28 cellular contexts compared by ENCODE assay signal in genomic region chr14:99164712-99165111, GRCh38.
A peak's percentile ranks its signal among the peaks of the same experiment; 100 is the strongest.
DNase-seq lines count a peak whose midpoint lies in the region; ATAC-seq and TF ChIP-seq lines count a peak whose summit lies in the region.
"Had no signal": no experiment of that assay in that cellular context is flagged by ENCODE, and none has a peak within 500 bp of the region (broad histone marks: within the 10 kb centered on the region; RNA-seq: fewer than 3 reads in every experiment).

No MANE protein-coding gene starts in this region.

- H3K36me3 Mint-ChIP-seq in activated CD8-positive, alpha-beta T cell treated with anti-CD3 and anti-CD28 coated beads, Interleukin-2, amount 10 ng/mL, durations not matched to agents 7 days and 5 days (ENCODE audit: low read depth) = peaks cover 19% of the 10 kb centered on the region
- H3K36me3 Mint-ChIP-seq: natural killer cell treated with Interleukin-12 subunit alpha and Interleukin-12 subunit beta and Interleukin-15 and Interleukin-18, amount 100 ng/mL, for 72 hours had no signal

- no peak for TF ChIP-seq CTCF in HEK293 (tag by site-specific recombination; IDR thresholded peaks at IDR 0.05)

- no peak overlapping the region for H3K4me3 ChIP-seq in HEK293 (ENCODE audit: low read depth, low read length)
- H3K4me3 ChIP-seq: cardiac muscle cell, SJCRH30, smooth muscle cell, upper lobe of right lung had no signal

- CTCF ChIA-PET in HEK293 (lab: Yijun Ruan, JAX) = no interaction called here
- CTCF ChIA-PET in activated CD8-positive, alpha-beta T cell treated with anti-CD3 and anti-CD28 coated beads, Interleukin-2, amount 10 ng/mL, durations not matched to agents 7 days and 5 days (lab: Charles Lee) = no interaction called here

- DNase-seq in DMS53 (lab: John Stamatoyannopoulos, UW) (peak; percentile 10), DMS53 treated with DMSO at 0.1 percent for 48 hours (lab: John Stamatoyannopoulos, UW; ENCODE audit: unreplicated experiment) (no peak), NCI-H2107 (lab: John Stamatoyannopoulos, UW) (peak; percentile 83), NCI-H748 treated with DMSO at 0.1 percent for 48 hours (lab: John Stamatoyannopoulos, UW) (peak; percentile 82), HPDE6-E6E7 (ENCODE audit: extremely low spot score) (no peak)
- DNase-seq in stimulated activated CD4-positive, alpha-beta T cell treated with anti-CD3 and anti-CD28 coated beads, Interleukin-4, amount 100 ng/mL, for 24 hours = no peak
- no peak for DNase-seq in activated CD8-positive, alpha-beta T cell treated with anti-CD3 and anti-CD28 coated beads, Interleukin-2, amount 10 ng/mL, durations not matched to agents 7 days and 5 days
- DNase-seq: activated CD4-positive, alpha-beta memory T cell treated with anti-CD3 and anti-CD28 coated beads for 36 hours; activated naive CD4-positive, alpha-beta T cell; amygdala; CD4-positive, CD25-positive, alpha-beta regulatory T cell; DND-41; GOT3; hypothalamus; Kasumi-1; NCI-H446; stimulated activated CD4-positive, alpha-beta T cell treated with anti-CD3 and anti-CD28 coated beads, Interleukin-2, amount 100 ng/mL, for 24 hours; substantia nigra; T-cell; upper lobe of right lung had no signal

- peaks cover 4% of the 10 kb centered on the region for H3K4me1 Mint-ChIP-seq in activated CD8-positive, alpha-beta T cell treated with anti-CD3 and anti-CD28 coated beads, Interleukin-2, amount 10 ng/mL, durations not matched to agents 7 days and 5 days (ENCODE audit: low read depth)

- no peak overlapping the region for H3K27ac Mint-ChIP-seq in activated CD8-positive, alpha-beta T cell treated with anti-CD3 and anti-CD28 coated beads, Interleukin-2, amount 10 ng/mL, durations not matched to agents 7 days and 5 days
- H3K27ac Mint-ChIP-seq: activated CD4-positive, alpha-beta memory T cell treated with anti-CD3 and anti-CD28 coated beads for 36 hours; activated T-cell treated with anti-CD3 and anti-CD28 coated beads, Interleukin-2, amount 50 U/mL, for 24 hours; CD4-positive, CD25-positive, alpha-beta regulatory T cell; natural killer cell treated with Interleukin-12 subunit alpha and Interleukin-12 subunit beta and Interleukin-15 and Interleukin-18, amount 100 ng/mL, for 72 hours had no signal

- H3K36me3 ChIP-seq in HEK293 (ENCODE audit: control insufficient read depth in 2 of 2, insufficient read depth in 1 of 2, low read length in 2 of 2) = no peaks in the 10 kb centered on the region
- H3K36me3 ChIP-seq: cardiac muscle cell, SJCRH30, upper lobe of right lung had no signal

- H3K4me3 Mint-ChIP-seq in activated CD8-positive, alpha-beta T cell treated with anti-CD3 and anti-CD28 coated beads, Interleukin-2, amount 10 ng/mL, durations not matched to agents 7 days and 5 days = no peak overlapping the region
- H3K4me3 Mint-ChIP-seq: activated CD4-positive, alpha-beta memory T cell treated with anti-CD3 and anti-CD28 coated beads for 36 hours; activated T-cell treated with anti-CD3 and anti-CD28 coated beads, Interleukin-2, amount 50 U/mL, for 24 hours; natural killer cell treated with Interleukin-12 subunit alpha and Interleukin-12 subunit beta and Interleukin-15 and Interleukin-18, amount 100 ng/mL, for 72 hours; T-cell had no signal

- no peaks in the 10 kb centered on the region for H3K9me3 ChIP-seq in HEK293 (ENCODE audit: control insufficient read depth, insufficient read depth, low read depth, low read length)
- H3K9me3 ChIP-seq: SJCRH30, upper lobe of right lung had no signal

- ATAC-seq in activated CD8-positive, alpha-beta T cell treated with anti-CD3 and anti-CD28 coated beads, Interleukin-2, amount 10 ng/mL, durations not matched to agents 7 days and 5 days = no peak
- ATAC-seq: activated CD4-positive, CD25-positive, alpha-beta regulatory T cell treated with anti-CD3 and anti-CD28 coated beads, Interleukin-2, amount 50 U/mL, for 24 hours; upper lobe of right lung had no signal

- H3K27me3 Mint-ChIP-seq in activated CD8-positive, alpha-beta T cell treated with anti-CD3 and anti-CD28 coated beads, Interleukin-2, amount 10 ng/mL, durations not matched to agents 7 days and 5 days (ENCODE audit: low read depth) = no peaks in the 10 kb centered on the region
- H3K27me3 Mint-ChIP-seq: activated CD4-positive, alpha-beta memory T cell treated with anti-CD3 and anti-CD28 coated beads for 36 hours; activated T-cell treated with anti-CD3 and anti-CD28 coated beads, Interleukin-2, amount 50 U/mL, for 24 hours; CD4-positive, CD25-positive, alpha-beta regulatory T cell; natural killer cell treated with Interleukin-12 subunit alpha and Interleukin-12 subunit beta and Interleukin-15 and Interleukin-18, amount 100 ng/mL, for 72 hours; T-cell had no signal

- no peak overlapping the region for H3K27ac ChIP-seq in HEK293 (ENCODE audit: extremely low read depth, low read depth, low read length)
- H3K27ac ChIP-seq: 22Rv1, cardiac muscle cell, SJCRH30, upper lobe of right lung had no signal

- no peaks in the 10 kb centered on the region for H3K9me3 Mint-ChIP-seq in activated CD8-positive, alpha-beta T cell treated with anti-CD3 and anti-CD28 coated beads, Interleukin-2, amount 10 ng/mL, durations not matched to agents 7 days and 5 days (ENCODE audit: insufficient read depth)
- H3K9me3 Mint-ChIP-seq: CD4-positive, CD25-positive, alpha-beta regulatory T cell; natural killer cell treated with Interleukin-12 subunit alpha and Interleukin-12 subunit beta and Interleukin-15 and Interleukin-18, amount 100 ng/mL, for 72 hours had no signal

- POLR2A ChIA-PET in HEK293 (lab: Yijun Ruan, JAX) = no interaction called here
- POLR2A ChIA-PET in activated CD8-positive, alpha-beta T cell treated with anti-CD3 and anti-CD28 coated beads, Interleukin-2, amount 10 ng/mL, durations not matched to agents 7 days and 5 days (lab: Charles Lee) = interaction anchor here (0.6 kb wide), 1 partner anchor 399 kb away, joined by 5 read pairs; no protein-coding TSS in a partner anchor

- H3K4me1 ChIP-seq in HEK293 (ENCODE audit: control insufficient read depth, insufficient read depth, low read length) = no peaks in the 10 kb centered on the region
- H3K4me1 ChIP-seq: SJCRH30, upper lobe of right lung had no signal

TF ChIP-seq in HEK293, 187 proteins besides CTCF, POLR2A, EP300 and RAD21 (continues in another document):
- TF ChIP-seq ZNF530 (tag by site-specific recombination; IDR thresholded peaks at IDR 0.05; ENCODE audit: low read depth) = no peak
- no peak for TF ChIP-seq TCF7L2 (IDR thresholded peaks at IDR 0.05; ENCODE audit: borderline replicate concordance, low read depth, low read length)
- no peak for TF ChIP-seq ZBTB7A (tag by site-specific recombination; IDR thresholded peaks at IDR 0.05; ENCODE audit: low read depth)
- TF ChIP-seq ZNF48 (tag by site-specific recombination; IDR thresholded peaks at IDR 0.05) = no peak
- peak; percentile 81 for TF ChIP-seq PRDM10 (tag by site-specific recombination; IDR thresholded peaks at IDR 0.05)
- TF ChIP-seq BCL11A (tag by site-specific recombination; IDR thresholded peaks at IDR 0.05; ENCODE audit: low read depth) = no peak
- TF ChIP-seq ZNF133 (tag by site-specific recombination; IDR thresholded peaks at IDR 0.05) = no peak
- TF ChIP-seq ZNF621 (tag by site-specific recombination; IDR thresholded peaks at IDR 0.05) = no peak
- TF ChIP-seq ZNF175 (tag by site-specific recombination; IDR thresholded peaks at IDR 0.05) = no peak
- no peak for TF ChIP-seq ZNF600 (tag by site-specific recombination; IDR thresholded peaks at IDR 0.05)
- TF ChIP-seq ZNF610 (tag by site-specific recombination; IDR thresholded peaks at IDR 0.05; ENCODE audit: borderline replicate concordance) = no peak

Comparison
In these comparisons a context has a peak if more than half of its experiments do, and no peak if none do; other contexts are left out.
1. DNase-seq: peak in DMS53 (single experiment), NCI-H2107 (single experiment) and NCI-H748 treated with DMSO at 0.1 percent for 48 hours (single experiment); none in DMS53 treated with DMSO at 0.1 percent for 48 hours (single experiment), HPDE6-E6E7 (single experiment), stimulated activated CD4-positive, alpha-beta T cell treated with anti-CD3 and anti-CD28 coated beads, Interleukin-4, amount 100 ng/mL, for 24 hours (single experiment) and activated CD8-positive, alpha-beta T cell treated with anti-CD3 and anti-CD28 coated beads, Interleukin-2, amount 10 ng/mL, durations not matched to agents 7 days and 5 days (single experiment).